8 cellular contexts compared by ENCODE assay signal in genomic region chr9:85741875-85742629, GRCh38. TPM values are rescaled to one million over a fixed set of nuclear protein-coding genes. Genes with fewer than 3 reads are reported as not detected.
A peak's percentile ranks its signal among the peaks of the same experiment; 100 is the strongest.
DNase-seq lines count a peak whose midpoint lies in the region; ATAC-seq and TF ChIP-seq lines count a peak whose summit lies in the region.

Gene AGTPBP1, minus strand, starts transcription at chr9:85741954. Its CDS starts 29,421 bp downstream, at chr9:85712533.

- peak within 1 kb of the TSS; percentile 88 for H3K4me3 Mint-ChIP-seq in activated CD4-positive, alpha-beta T cell treated with anti-CD3 and anti-CD28 coated beads, Interleukin-2, amount 10 ng/mL, durations not matched to agents 24 days and 14 days

- DNase-seq in BE2C (peak; percentile 98), GM19240 (ENCODE audit: insufficient read length, low spot score) (peak; percentile 59), NCI-H526 treated with DMSO at 0.1 percent for 48 hours (lab: John Stamatoyannopoulos, UW) (peak; percentile 73), coronary artery (ENCODE audit: low spot score) (peak; percentile 90), left lobe of liver (ENCODE audit: low spot score) (peak; percentile 96)
- DNase-seq in activated CD4-positive, alpha-beta T cell treated with anti-CD3 and anti-CD28 coated beads, Interleukin-2, amount 10 ng/mL, durations not matched to agents 24 days and 14 days: peak; percentile 99
- peak; percentile 98 to 99 for DNase-seq in stimulated activated CD4-positive, alpha-beta T cell treated with anti-CD3 and anti-CD28 coated beads, Interleukin-2, amount 100 ng/mL, for 24 hours

- peak within 1 kb of the TSS; percentile 94 for H3K27ac Mint-ChIP-seq in activated CD4-positive, alpha-beta T cell treated with anti-CD3 and anti-CD28 coated beads, Interleukin-2, amount 10 ng/mL, durations not matched to agents 24 days and 14 days

- intact Hi-C loops in activated CD4-positive, alpha-beta T cell treated with anti-CD3 and anti-CD28 coated beads, Interleukin-2, amount 10 ng/mL, durations not matched to agents 24 days and 14 days (cut with micrococcal nuclease): loop anchor here (1.0 to 10.0 kb wide), 7 partner anchors 43 to 1757 kb away; partner anchors contain the start of genes HNRNPK, ISCA1, RMI1 and TUT7

- H3K4me1 ChIP-seq in BE2C: no peaks in the 10 kb centered on the region; the same call in 1 of the 2 replicates

- no peaks in the 10 kb centered on the region for H3K36me3 Mint-ChIP-seq in activated CD4-positive, alpha-beta T cell treated with anti-CD3 and anti-CD28 coated beads, Interleukin-2, amount 10 ng/mL, durations not matched to agents 24 days and 14 days (ENCODE audit: low read depth)

- no peaks in the 10 kb centered on the region for H3K27me3 ChIP-seq in BE2C

- ATAC-seq in HG03457 (IDR thresholded peaks at IDR 0.05; ENCODE audit: unreplicated experiment): peak; percentile 76
- ATAC-seq in left lobe of liver: peak; percentile 97

- H3K9me3 ChIP-seq in BE2C: no peaks in the 10 kb centered on the region

- H3K36me3 ChIP-seq in BE2C: no peaks in the 10 kb centered on the region

- H3K9me3 Mint-ChIP-seq in activated CD4-positive, alpha-beta T cell treated with anti-CD3 and anti-CD28 coated beads, Interleukin-2, amount 10 ng/mL, durations not matched to agents 24 days and 14 days: no peaks in the 10 kb centered on the region

- H3K4me1 Mint-ChIP-seq in activated CD4-positive, alpha-beta T cell treated with anti-CD3 and anti-CD28 coated beads, Interleukin-2, amount 10 ng/mL, durations not matched to agents 24 days and 14 days: peaks cover 25% of the 10 kb centered on the region

- H3K27me3 Mint-ChIP-seq in activated CD4-positive, alpha-beta T cell treated with anti-CD3 and anti-CD28 coated beads, Interleukin-2, amount 10 ng/mL, durations not matched to agents 24 days and 14 days: peaks cover 8% of the 10 kb centered on the region

- TF ChIP-seq CTCF in BE2C (IDR thresholded peaks at IDR 0.05; ENCODE audit: low read depth, low read length) (peak; percentile 12), coronary artery (IDR thresholded peaks at IDR 0.05) (no peak)

- H3K4me3 ChIP-seq in BE2C (ENCODE audit: low read depth, low read length) (peak within 1 kb of the TSS; percentile 78), coronary artery (peak within 1 kb of the TSS; percentile 98)

- peak within 1 kb of the TSS; percentile 77 to 91 for H3K27ac ChIP-seq in coronary artery

RNA-seq across cellular contexts. Expression of gene AGTPBP1, which starts in this region (rescaled TPM):
- 8.1 TPM for polyA plus RNA-seq in BE2C (2012; ENCODE audit: insufficient read depth, insufficient read length, low read depth)
- total RNA-seq in activated CD4-positive, alpha-beta T cell treated with anti-CD3 and anti-CD28 coated beads, Interleukin-2, amount 10 ng/mL, durations not matched to agents 24 days and 14 days: 25.8 and 27.8 TPM in 2 replicates
- total RNA-seq in left lobe of liver: 4.3 TPM

Comparison
In these comparisons a context has a peak if more than half of its experiments do, and no peak if none do; other contexts are left out.
1. Peak in every context shown above with its lines: DNase-seq, ATAC-seq, H3K4me3 ChIP-seq and H3K27ac ChIP-seq.